8 cellular contexts compared by ENCODE assay signal in genomic region chr14:35365130-35366047, GRCh38. TPM values are rescaled to one million over a fixed set of nuclear protein-coding genes. Genes with fewer than 3 reads are reported as not detected.
DNase-seq lines count a peak whose midpoint lies in the region; ATAC-seq, FAIRE-seq and TF ChIP-seq lines count a peak whose summit lies in the region.

No MANE protein-coding gene starts in this region.

- no peaks in the 10 kb centered on the region for H3K36me3 Mint-ChIP-seq in activated naive CD4-positive, alpha-beta T cell treated with anti-CD3 and anti-CD28 coated beads, Interleukin-2, amount 10 ng/mL, durations not matched to agents 7 days and 5 days

- H3K4me3 ChIP-seq in heart right ventricle (no peak overlapping the region), spleen (no peak overlapping the region)

- DNase-seq in RCC 7860 (ENCODE audit: low spot score) (peak; percentile 90), heart right ventricle (peak in 1 of 2 donors; percentile 48), spleen (peak; percentile 82)
- DNase-seq in activated naive CD4-positive, alpha-beta T cell treated with anti-CD3 and anti-CD28 coated beads, Interleukin-2, amount 10 ng/mL, durations not matched to agents 7 days and 5 days, result peak; percentile 45

- intact Hi-C loops in heart right ventricle (cut with DNase I), result no loop called here
- intact Hi-C loops in spleen (cut with DNase I; ENCODE audit: low total_unique reads), result no loop called here

- no peaks in the 10 kb centered on the region for H3K9me3 Mint-ChIP-seq in activated naive CD4-positive, alpha-beta T cell treated with anti-CD3 and anti-CD28 coated beads, Interleukin-2, amount 10 ng/mL, durations not matched to agents 7 days and 5 days

- TF ChIP-seq POLR2A in spleen (IDR thresholded peaks at IDR 0.05), result no peak
- no peak for TF ChIP-seq POLR2A in GM18505 (IDR thresholded peaks at IDR 0.05; ENCODE audit: borderline replicate concordance, extremely low read depth, insufficient read depth, insufficient read length)

- H3K9me3 ChIP-seq in heart right ventricle, result peaks cover 0 to 1% (median 0%) of the 10 kb centered on the region in 11 donors
- H3K9me3 ChIP-seq in spleen, result no peaks in the 10 kb centered on the region

- no peak overlapping the region for H3K4me3 Mint-ChIP-seq in activated naive CD4-positive, alpha-beta T cell treated with anti-CD3 and anti-CD28 coated beads, Interleukin-2, amount 10 ng/mL, durations not matched to agents 7 days and 5 days

- CTCF ChIA-PET in activated naive CD4-positive, alpha-beta T cell treated with anti-CD3 and anti-CD28 coated beads, Interleukin-2, amount 10 ng/mL, durations not matched to agents 7 days and 5 days (lab: Charles Lee), result interaction anchor here (0.7 to 1.2 kb wide), 4 partner anchors 8 to 150 kb away, joined by 3 to 5 read pairs (median 3); no protein-coding TSS in a partner anchor

- ATAC-seq in GM21717 (IDR thresholded peaks at IDR 0.05; ENCODE audit: unreplicated experiment), result peak; percentile 49
- ATAC-seq in heart right ventricle, result peak; percentile 50 to 93 (median 72)
- ATAC-seq in HG03469 (IDR thresholded peaks at IDR 0.05; ENCODE audit: unreplicated experiment), result no peak
- no peak for ATAC-seq in GM18505 (IDR thresholded peaks at IDR 0.05; ENCODE audit: unreplicated experiment)
- ATAC-seq in HG03457 (IDR thresholded peaks at IDR 0.05; ENCODE audit: unreplicated experiment), result no peak

- H3K36me3 ChIP-seq in heart right ventricle (no peaks in the 10 kb centered on the region), spleen (no peaks in the 10 kb centered on the region)

- H3K27ac Mint-ChIP-seq in activated naive CD4-positive, alpha-beta T cell treated with anti-CD3 and anti-CD28 coated beads, Interleukin-2, amount 10 ng/mL, durations not matched to agents 7 days and 5 days, result no peak overlapping the region

- H3K4me1 ChIP-seq in heart right ventricle (peaks cover 4 to 76% (median 33%) of the 10 kb centered on the region in 9 donors), spleen (peaks cover 9 to 87% (median 52%) of the 10 kb centered on the region in 6 donors)

- WGBS in heart right ventricle, 2 donors, result 68 to 76% methylated on average over 13 of the region's 13 CpGs
- WGBS in spleen, 5 donors, result 41 to 57% (median 44%) methylated on average over 13 of the region's 13 CpGs

- no peaks in the 10 kb centered on the region for H3K27me3 ChIP-seq in heart right ventricle
- H3K27me3 ChIP-seq in spleen (replicated peaks in 1 of 7), result no peaks in the 10 kb centered on the region

- FAIRE-seq in RCC 7860 (lab: Jason Lieb, UNC), result peak; percentile 67

- peaks cover 29% of the 10 kb centered on the region for H3K4me1 Mint-ChIP-seq in activated naive CD4-positive, alpha-beta T cell treated with anti-CD3 and anti-CD28 coated beads, Interleukin-2, amount 10 ng/mL, durations not matched to agents 7 days and 5 days

- TF ChIP-seq CTCF in heart right ventricle (IDR thresholded peaks at IDR 0.05) (no peak), spleen (IDR thresholded peaks at IDR 0.05 in 8 of 11, conservative IDR thresholded peaks at IDR 0.05 in 3 of 11) (no peak)

- no peaks in the 10 kb centered on the region for H3K27me3 Mint-ChIP-seq in activated naive CD4-positive, alpha-beta T cell treated with anti-CD3 and anti-CD28 coated beads, Interleukin-2, amount 10 ng/mL, durations not matched to agents 7 days and 5 days

- peak overlapping the region in 9 of 10 donors; percentile 0 to 87 (median 61) for H3K27ac ChIP-seq in heart right ventricle
- peak overlapping the region; percentile 22 to 89 (median 78) for H3K27ac ChIP-seq in spleen

RNA-seq across cellular contexts. Expression of gene NFKBIA, which starts 39.2 kb away (rescaled TPM):
- 10 to 100 TPM; 41.0 to 98.5 (median 58.7) TPM for total RNA-seq in heart right ventricle
- 10 to 100 TPM; 73.7 to 88.4 TPM for polyA plus RNA-seq in heart right ventricle
- total RNA-seq in spleen, result 100 to 1,000 TPM; 250 to 482 (median 319) TPM
- 100 to 1,000 TPM; 107 to 225 (median 149) TPM for polyA plus RNA-seq in spleen

Comparison
In these comparisons a context has a peak if more than half of its experiments do, and no peak if none do; other contexts are left out.
1. ATAC-seq: peak in GM21717 (single experiment) and heart right ventricle (8 of 8); none in HG03469 (single experiment), GM18505 (single experiment) and HG03457 (single experiment).